Comparison of ENCODE assay signal across 8 cellular contexts in the genomic region with DNA sequence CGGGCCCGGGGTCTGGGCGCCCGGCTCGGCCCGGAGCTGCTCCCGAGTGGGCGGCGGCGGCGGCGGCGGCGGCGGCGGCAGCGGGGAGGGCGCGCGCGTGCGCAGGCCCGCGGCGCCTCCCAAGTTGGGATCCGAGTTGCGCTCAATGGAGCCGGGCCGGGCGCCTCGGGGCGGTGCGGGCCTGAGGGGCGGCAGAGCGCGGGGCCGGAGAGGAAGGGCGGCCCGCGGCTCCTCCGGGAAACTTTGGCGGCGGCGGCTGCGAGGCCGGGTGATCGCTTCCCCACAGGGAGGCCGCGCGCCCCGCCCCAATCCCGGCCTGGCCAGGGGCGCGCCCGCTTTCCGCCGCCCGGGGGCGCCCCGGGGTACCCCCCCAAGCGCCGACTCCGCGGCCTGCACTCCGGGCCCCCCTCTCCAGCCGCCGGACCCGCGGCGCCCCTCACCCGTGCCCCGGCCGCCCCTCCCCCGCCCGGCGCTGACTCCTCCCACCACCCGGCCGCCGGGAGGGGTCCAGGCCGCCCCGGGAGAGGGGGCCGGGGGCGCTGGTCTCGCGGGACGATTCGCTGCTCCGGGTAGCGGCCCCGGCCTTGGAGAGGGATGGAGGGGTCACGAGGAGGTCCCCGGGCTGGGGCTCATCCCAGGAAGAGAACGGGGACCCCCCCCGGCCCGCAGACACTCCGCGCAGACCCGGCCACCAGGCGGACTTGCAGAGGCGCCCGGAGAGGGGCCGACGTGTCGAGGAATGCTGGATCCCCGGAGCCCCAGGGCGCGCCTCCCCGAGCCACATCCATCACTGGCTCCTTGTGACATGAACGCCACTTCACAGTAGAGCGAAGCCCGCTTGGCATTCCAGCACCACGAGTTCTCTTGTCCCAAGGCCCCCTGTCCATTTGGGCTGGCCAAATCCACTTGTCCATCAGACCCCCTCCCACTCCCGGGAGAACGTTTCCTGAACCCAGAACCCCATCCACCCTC.
DNase-seq lines count a peak whose midpoint lies in the region; ATAC-seq and TF ChIP-seq lines count a peak whose summit lies in the region.

TSS of gene RILPL1 (minus strand) at position 48 of the 972 bp plus-strand sequence. CDS start 237 bp downstream, outside the sequence.

- H3K4me3 ChIP-seq in AG04449 (ENCODE audit: low read depth, low read length) (peak within 1 kb of the TSS; percentile 77), LNCaP clone FGC (ENCODE audit: low read depth, low read length) (peak within 1 kb of the TSS; percentile 63)

- CTCF ChIA-PET in AG04449 (lab: Yijun Ruan, JAX): interaction anchor here (1.5 to 1.6 kb wide), 2 partner anchors 48 to 49 kb away, joined by 6 to 7 read pairs; no protein-coding TSS in a partner anchor

- TF ChIP-seq CTCF in AG04449 (IDR thresholded peaks at IDR 0.05; ENCODE audit: insufficient read depth, low read length, missing control alignments) (peak; percentile 42), LNCaP clone FGC (IDR thresholded peaks at IDR 0.05; ENCODE audit: control insufficient read depth, extremely low read depth, insufficient read depth) (peak; percentile 44)

- H3K27ac ChIP-seq in cingulate gyrus (ENCODE audit: low read depth, low read length): peak within 1 kb of the TSS; percentile 75

- ATAC-seq in GM18868 (IDR thresholded peaks at IDR 0.05; ENCODE audit: unreplicated experiment): peak; percentile 64
- no peak for ATAC-seq in HG03571 (IDR thresholded peaks at IDR 0.05; ENCODE audit: unreplicated experiment)

- no peak for DNase-seq in AG04449 (ENCODE audit: low read depth, low spot score)
- no peak for DNase-seq in LNCaP clone FGC (ENCODE audit: low read depth)
- peak; percentile 22 for DNase-seq in activated CD4-positive, alpha-beta T cell treated with anti-CD3 and anti-CD28 coated beads for 1 hour
- peak; percentile 56 for DNase-seq in kidney tubule cell (ENCODE audit: low spot score)
- DNase-seq in stimulated activated CD4-positive, alpha-beta T cell treated with anti-CD3 and anti-CD28 coated beads, Interleukin-15, amount 100 ng/mL, for 1 hour (ENCODE audit: low read depth in 1 of 2, low spot score in 1 of 2): peak; percentile 9 to 46

- POLR2A ChIA-PET in AG04449 (lab: Yijun Ruan, JAX): interaction anchor here (1.2 to 1.3 kb wide), 2 partner anchors 48 to 58 kb away, joined by 3 to 4 read pairs; no protein-coding TSS in a partner anchor

Comparison
In these comparisons a context has a peak if more than half of its experiments do, and no peak if none do; other contexts are left out.
1. DNase-seq: peak in activated CD4-positive, alpha-beta T cell treated with anti-CD3 and anti-CD28 coated beads for 1 hour (single experiment), kidney tubule cell (single experiment) and stimulated activated CD4-positive, alpha-beta T cell treated with anti-CD3 and anti-CD28 coated beads, Interleukin-15, amount 100 ng/mL, for 1 hour (2 of 2); none in AG04449 (single experiment) and LNCaP clone FGC (single experiment).